Comparison of ENCODE assay signal across 14 cellular contexts in the genomic region with DNA sequence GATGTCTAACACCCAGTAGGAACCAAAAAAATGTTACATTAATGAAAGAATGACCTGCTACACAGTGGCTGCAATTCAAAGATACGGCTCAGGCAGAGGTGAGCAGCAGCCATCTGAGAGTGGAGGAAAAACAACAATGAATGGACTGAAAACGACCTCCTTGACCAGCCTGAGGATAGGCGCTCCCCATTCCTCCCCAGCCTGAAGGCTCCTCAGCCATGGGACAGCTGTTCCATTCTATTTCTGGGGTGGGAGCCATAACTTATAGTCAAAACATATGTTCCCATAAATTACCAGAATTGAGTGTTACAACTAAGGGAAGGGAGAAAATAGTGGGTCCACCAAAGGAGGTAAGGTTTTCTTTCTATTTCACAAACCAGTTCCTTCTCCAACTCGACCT. TPM values are rescaled to one million over a fixed set of nuclear protein-coding genes. Genes with fewer than 3 reads are reported as not detected.
A peak's percentile ranks its signal among the peaks of the same experiment; 100 is the strongest.
DNase-seq lines count a peak whose midpoint lies in the region; ATAC-seq and TF ChIP-seq lines count a peak whose summit lies in the region.
"Had no signal": no experiment of that assay in that cellular context is flagged by ENCODE, and none has a peak within 500 bp of the region (broad histone marks: within the 10 kb centered on the region; RNA-seq: fewer than 3 reads in every experiment).

No MANE protein-coding gene starts in this region.

- H3K27ac Mint-ChIP-seq in osteocyte (ENCODE audit: unreplicated experiment): peak overlapping the region; percentile 32

- no peaks in the 10 kb centered on the region for H3K27me3 Mint-ChIP-seq in osteocyte (ENCODE audit: unreplicated experiment)

- H3K4me3 Mint-ChIP-seq in osteocyte (ENCODE audit: unreplicated experiment): no peak overlapping the region

- peak overlapping the region; percentile 81 for H3K4me2 ChIP-seq in KMS-11

- no peaks in the 10 kb centered on the region for H3K9me3 Mint-ChIP-seq in osteocyte (ENCODE audit: unreplicated experiment)

- TF ChIP-seq CTCF in heart right ventricle (IDR thresholded peaks at IDR 0.05): no peak
- TF ChIP-seq CTCF in KMS-11 (conservative IDR thresholded peaks at IDR 0.05; ENCODE audit: low read depth, low read length): no peak
- TF ChIP-seq CTCF in dorsolateral prefrontal cortex (IDR thresholded peaks at IDR 0.05 in 54 of 56, conservative IDR thresholded peaks at IDR 0.05 in 2 of 56; ENCODE audit: low read depth in 1 of 56, partially characterized antibody in 56 of 56): no peak
- TF ChIP-seq CTCF in osteocyte (IDR thresholded peaks at IDR 0.05): no peak

- H3K4me3 ChIP-seq in heart right ventricle (no peak overlapping the region), KMS-11 (IDR thresholded peaks at IDR 0.05; ENCODE audit: insufficient read depth, low read depth, low read length) (no peak overlapping the region), dorsolateral prefrontal cortex (no peak overlapping the region)
- H3K4me3 ChIP-seq: suprapubic skin had no signal

- no peak for ATAC-seq in heart right ventricle
- no peak for ATAC-seq in left ventricle myocardium superior

- intact Hi-C loops in heart right ventricle (cut with DNase I): no loop called here
- intact Hi-C loops in left ventricle myocardium superior (cut with micrococcal nuclease): no loop called here
- intact Hi-C loops in dorsolateral prefrontal cortex (cut with DNase I): no loop called here
- intact Hi-C loops in head of caudate nucleus (cut with DNase I): no loop called here

- DNase-seq in heart right ventricle (no peak), left ventricle myocardium superior (no peak), dorsolateral prefrontal cortex (no peak), osteocyte (ENCODE audit: extremely low spot score, unreplicated experiment) (no peak), head of caudate nucleus (no peak)
- no peak for DNase-seq in stimulated activated CD4-positive, alpha-beta T cell treated with anti-CD3 and anti-CD28 coated beads, Interleukin-4, amount 100 ng/mL, for 24 hours
- DNase-seq in stimulated activated CD4-positive, alpha-beta T cell treated with anti-CD3 and anti-CD28 coated beads, Interleukin-2, amount 100 ng/mL, for 48 hours: no peak
- DNase-seq: activated effector memory CD4-positive, alpha-beta T cell treated with Interleukin-2 at 50 U/mL for 16 hours; DMS153; left colon; NCI-H1105; NK-92 treated with Interleukin-12 subunit alpha and Interleukin-12 subunit beta, amount 100 ng/mL, for 24 hours had no signal

- H3K4me1 ChIP-seq in heart right ventricle: peaks cover 25 to 100% (median 99%) of the 10 kb centered on the region in 9 donors
- peaks cover 70% of the 10 kb centered on the region for H3K4me1 ChIP-seq in KMS-11 (ENCODE audit: low read depth, poor library complexity, severe bottlenecking)

- no peaks in the 10 kb centered on the region for H3K36me3 Mint-ChIP-seq in osteocyte (ENCODE audit: unreplicated experiment)

- H3K9me3 ChIP-seq in heart right ventricle: no peaks in the 10 kb centered on the region
- H3K9me3 ChIP-seq: suprapubic skin had no signal

- WGBS in heart right ventricle, 2 donors: 73 to 75% methylated on average over 4 of the region's 4 CpGs

- peak overlapping the region in 6 of 10 donors; percentile 6 to 69 (median 36) for H3K27ac ChIP-seq in heart right ventricle
- H3K27ac ChIP-seq in KMS-11: peak overlapping the region; percentile 95
- H3K27ac ChIP-seq in dorsolateral prefrontal cortex: peak overlapping the region in 38 of 59 donors; percentile 0 to 81 (median 42)
- H3K27ac ChIP-seq: suprapubic skin had no signal

- peaks cover 8% of the 10 kb centered on the region for H3K4me1 Mint-ChIP-seq in osteocyte (ENCODE audit: unreplicated experiment)

- H3K27me3 ChIP-seq in heart right ventricle: no peaks in the 10 kb centered on the region
- H3K27me3 ChIP-seq in KMS-11 (ENCODE audit: insufficient read depth, low read depth): no peaks in the 10 kb centered on the region
- H3K27me3 ChIP-seq in dorsolateral prefrontal cortex: no peaks in the 10 kb centered on the region
- H3K27me3 ChIP-seq: suprapubic skin had no signal

- no peaks in the 10 kb centered on the region for H4K20me1 ChIP-seq in KMS-11 (ENCODE audit: insufficient read depth)

- H3K79me2 ChIP-seq in KMS-11 (ENCODE audit: insufficient read depth, low read depth): peaks cover 12% of the 10 kb centered on the region; the same call in 1 of the 2 replicates

- H2AFZ ChIP-seq in KMS-11 (ENCODE audit: low read depth): no peak overlapping the region

- H3K36me3 ChIP-seq in heart right ventricle (peaks cover 0 to 7% (median 0%) of the 10 kb centered on the region in 9 donors), KMS-11 (ENCODE audit: insufficient read depth) (no peaks in the 10 kb centered on the region)
- H3K36me3 ChIP-seq: suprapubic skin had no signal

- H3K9ac ChIP-seq in KMS-11: no peak overlapping the region; the same call in 1 of the 2 replicates

RNA-seq across cellular contexts. Expression of gene FYN, which starts 27.2 kb away (rescaled TPM):
- 10 to 100 TPM; 33.5 to 58.1 (median 45.6) TPM for total RNA-seq in heart right ventricle
- 10 to 100 TPM; 19.1 to 28.0 TPM for polyA plus RNA-seq in heart right ventricle
- 51.6 TPM for total RNA-seq in left ventricle myocardium superior
- total RNA-seq in dorsolateral prefrontal cortex: 100 to 1,000 TPM; 174 to 413 (median 233) TPM
- total RNA-seq in osteocyte: 121 and 142 TPM in 2 replicates

Comparison
In these comparisons a context has a peak if more than half of its experiments do, and no peak if none do; other contexts are left out.
1. H3K27ac ChIP-seq: peak in every context shown above with its lines; median percentile 95 in KMS-11; 42 in dorsolateral prefrontal cortex; 36 in heart right ventricle.